Comparison of ENCODE assay signal across 13 cellular contexts in the genomic region with DNA sequence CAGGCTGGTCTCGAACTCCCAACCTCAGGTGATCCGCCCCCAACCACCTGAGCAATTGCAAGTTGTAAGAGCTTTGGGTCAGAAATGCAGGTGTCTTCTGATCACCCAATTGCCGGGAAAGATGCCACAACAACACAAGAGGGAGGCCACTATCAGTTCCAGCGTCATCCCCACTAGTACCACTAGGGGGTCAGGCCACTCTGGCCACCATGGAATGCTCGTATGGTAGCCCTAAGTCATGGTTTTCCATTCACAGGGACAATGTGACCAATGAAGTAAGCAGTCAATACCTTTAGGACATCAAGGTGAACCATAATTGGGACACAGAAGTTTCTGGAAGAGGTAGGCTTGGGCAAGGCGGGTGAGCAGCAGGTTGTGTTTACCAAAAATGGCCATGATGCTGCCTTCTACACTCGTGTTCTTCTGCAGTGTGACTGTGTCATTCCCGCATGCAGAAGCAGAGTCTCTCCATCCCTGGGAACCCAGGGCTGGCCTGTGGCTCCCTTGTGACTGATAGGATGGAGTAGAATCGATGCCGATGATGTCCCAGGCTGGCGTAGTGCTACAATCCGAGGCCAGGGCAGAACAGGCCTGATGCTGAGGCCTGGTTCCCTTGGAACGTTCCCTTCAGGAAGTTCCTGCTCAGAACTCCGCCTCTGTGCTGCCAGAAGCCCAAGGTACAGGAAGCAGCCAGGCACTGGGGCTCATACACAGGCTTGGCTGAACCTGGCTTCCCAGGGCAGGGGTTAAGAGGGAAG. TPM values are rescaled to one million over a fixed set of nuclear protein-coding genes. Genes with fewer than 3 reads are reported as not detected.
A peak's percentile ranks its signal among the peaks of the same experiment; 100 is the strongest.
DNase-seq lines count a peak whose midpoint lies in the region; ATAC-seq, FAIRE-seq and TF ChIP-seq lines count a peak whose summit lies in the region.
"Had no signal": no experiment of that assay in that cellular context is flagged by ENCODE, and none has a peak within 500 bp of the region (broad histone marks: within the 10 kb centered on the region; RNA-seq: fewer than 3 reads in every experiment).

No MANE protein-coding gene starts in this region.

- no peak for TF ChIP-seq EP300 in SK-N-SH (IDR thresholded peaks at IDR 0.05; ENCODE audit: borderline replicate concordance in 1 of 2, low read depth in 1 of 2, low read length in 1 of 2)
- no peak for TF ChIP-seq EP300 in K562 (IDR thresholded peaks at IDR 0.05; ENCODE audit: low read length)

- peaks cover 8% of the 10 kb centered on the region in 2 experiments; a peak in 2 of 4 replicates for H3K4me1 ChIP-seq in SK-N-SH (ENCODE audit: control insufficient read depth in 1 of 2, insufficient read depth in 2 of 2, low read depth in 1 of 2, low read length in 1 of 2)
- H3K4me1 ChIP-seq in K562 (replicated peaks in 1 of 2; ENCODE audit: control insufficient read depth in 2 of 2, insufficient read depth in 2 of 2, low read length in 2 of 2): peaks cover 4 to 7% of the 10 kb centered on the region in 2 experiments; a peak in 4 of 5 replicates

- no peak overlapping the region for H3K4me3 Mint-ChIP-seq in mesothelial cell of epicardium
- H3K4me3 Mint-ChIP-seq: activated B cell treated with CpG ODN at 0.5 μM for 24 hours had no signal

- no peak overlapping the region for H3K27ac Mint-ChIP-seq in mesothelial cell of epicardium
- H3K27ac Mint-ChIP-seq: activated B cell treated with CpG ODN at 0.5 μM for 24 hours had no signal

- CTCF ChIA-PET in SK-N-SH (lab: Yijun Ruan, JAX) (interaction anchor here (0.6 to 2.7 kb wide), 3 partner anchors 7 to 13 kb away, joined by 3 to 5 read pairs (median 3); no protein-coding TSS in a partner anchor), K562 (lab: Yijun Ruan, JAX; ENCODE audit: low intra/inter-chr PET ratio) (no interaction called here)

- ATAC-seq in SK-N-SH treated with all-trans-retinoic acid at 6 μM for 48 hours (no peak), K562 (peak; percentile 85), GM18520 (IDR thresholded peaks at IDR 0.05; ENCODE audit: unreplicated experiment) (no peak), GM19035 (IDR thresholded peaks at IDR 0.05; ENCODE audit: unreplicated experiment) (no peak), GM21825 (IDR thresholded peaks at IDR 0.05; ENCODE audit: unreplicated experiment) (no peak)

- no peaks in the 10 kb centered on the region for H3K27me3 Mint-ChIP-seq in mesothelial cell of epicardium (ENCODE audit: low read depth)
- H3K27me3 Mint-ChIP-seq: activated B cell treated with CpG ODN at 0.5 μM for 24 hours had no signal

- no peaks in the 10 kb centered on the region for H3K79me2 ChIP-seq in SK-N-SH (ENCODE audit: insufficient read depth)
- H3K79me2 ChIP-seq in K562 (ENCODE audit: control insufficient read depth, insufficient read depth, low read length): no peaks in the 10 kb centered on the region

- H3K9ac ChIP-seq in SK-N-SH (no peak overlapping the region), K562 (ENCODE audit: insufficient read depth in 1 of 2, low read depth in 2 of 2, low read length in 2 of 2) (no peak overlapping the region)

- no peaks in the 10 kb centered on the region for H3K9me2 ChIP-seq in SK-N-SH

- POLR2A ChIA-PET in SK-N-SH (lab: Yijun Ruan, JAX) (no interaction called here), K562 (lab: Yijun Ruan, JAX) (no interaction called here)

- no peak overlapping the region for H3K4me3 ChIP-seq in SK-N-SH (ENCODE audit: low read depth in 2 of 2, low read length in 1 of 2)
- no peak overlapping the region for H3K4me3 ChIP-seq in HFF-Myc (replicated peaks; ENCODE audit: low read depth, low read length)
- H3K4me3 ChIP-seq in K562: no peak overlapping the region
- H3K4me3 ChIP-seq: dorsolateral prefrontal cortex had no signal

- H3K27me3 ChIP-seq in SK-N-SH (ENCODE audit: insufficient read depth) (no peaks in the 10 kb centered on the region), K562 (ENCODE audit: control insufficient read depth in 2 of 2, insufficient read depth in 2 of 2, low read length in 2 of 2) (peaks cover 19 to 47% of the 10 kb centered on the region in 2 experiments)
- H3K27me3 ChIP-seq: dorsolateral prefrontal cortex had no signal

- intact Hi-C loops in K562 (cut with micrococcal nuclease): no loop called here

- no peaks in the 10 kb centered on the region for H4K20me1 ChIP-seq in SK-N-SH (ENCODE audit: insufficient read depth)
- no peaks in the 10 kb centered on the region for H4K20me1 ChIP-seq in K562 (replicated peaks; ENCODE audit: control insufficient read depth, insufficient read depth, low read length)

- H3K9me1 ChIP-seq in K562 (ENCODE audit: control insufficient read depth, insufficient read depth, low read length): no peaks in the 10 kb centered on the region

- peaks cover 10% of the 10 kb centered on the region for H3K9me3 Mint-ChIP-seq in mesothelial cell of epicardium

- H3F3A ChIP-seq in SK-N-SH (replicated peaks; ENCODE audit: insufficient read depth): peaks cover 15% of the 10 kb centered on the region

- H3K4me2 ChIP-seq in SK-N-SH (no peak overlapping the region), K562 (ENCODE audit: insufficient read depth, low read length) (no peak overlapping the region)

- TF ChIP-seq POLR2A in K562 (conservative IDR thresholded peaks at IDR 0.05): no peak

- H3K36me3 ChIP-seq in SK-N-SH (replicated peaks in 1 of 2; ENCODE audit: control insufficient read depth in 1 of 2, insufficient read depth in 2 of 2, low read length in 1 of 2) (no peaks in the 10 kb centered on the region), K562 (ENCODE audit: control insufficient read depth, insufficient read depth, low read length) (no peaks in the 10 kb centered on the region)

- in situ Hi-C loops in K562 (cut with MboI): no loop called here

- TF ChIP-seq CTCF in SK-N-SH (IDR thresholded peaks at IDR 0.05) (peak; percentile 54), HFF-Myc (IDR thresholded peaks at IDR 0.05; ENCODE audit: low read depth, low read length, missing control alignments) (peak; percentile 57), K562 (IDR thresholded peaks at IDR 0.05 in 2 of 3, conservative IDR thresholded peaks at IDR 0.05 in 1 of 3; ENCODE audit: insufficient read depth in 2 of 3, low read depth in 1 of 3, low read length in 3 of 3) (peak; percentile 55 to 73 (median 61)), mesothelial cell of epicardium (IDR thresholded peaks at IDR 0.05; ENCODE audit: unreplicated experiment) (peak; percentile 41)

- peak; percentile 15 for FAIRE-seq in K562 (lab: Jason Lieb, UNC)

- H2AFZ ChIP-seq in SK-N-SH (ENCODE audit: low read depth) (no peak overlapping the region), K562 (ENCODE audit: low read depth, low read length) (0 out of 2 replicates have a peak overlapping the region, but pooled peaks have one; percentile 32)

- H3K9me3 ChIP-seq in SK-N-SH: no peaks in the 10 kb centered on the region
- peaks cover 5% of the 10 kb centered on the region; the same call in 1 of the 2 replicates for H3K9me3 ChIP-seq in K562 (replicated peaks; ENCODE audit: control insufficient read depth, insufficient read depth, low read depth, low read length)

- H3K4me1 Mint-ChIP-seq in mesothelial cell of epicardium: peaks cover 14% of the 10 kb centered on the region

- WGBS in SK-N-SH (ENCODE audit: low lambda C conversion rate): 93% methylated on average over 10 of the region's 14 CpGs
- WGBS in K562 (ENCODE audit: insufficient coverage, low coverage, missing lambda C conversion rate): 43% methylated on average over 14 of the region's 14 CpGs

- DNase-seq in SK-N-SH (no peak), HFF-Myc (ENCODE audit: extremely low read depth, low read depth) (no peak), K562 (ENCODE audit: extremely low read depth in 1 of 4, low spot score in 3 of 4) (peak; percentile 54 to 73 (median 64)), mesothelial cell of epicardium (ENCODE audit: low spot score in 2 of 2, unreplicated experiment in 2 of 2) (no peak)
- DNase-seq: activated B cell treated with CpG ODN at 0.5 μM for 24 hours, activated gamma-delta T cell treated with Interleukin-2 at 50 U/mL for 16 hours, NCI-H2081 treated with DMSO at 0.1 percent for 48 hours, RPMI8226 had no signal

- no TSS peak for BruUV-seq in K562 (replicated peaks; lab: Mats Ljungman, UMichigan)

- H3K36me3 Mint-ChIP-seq in mesothelial cell of epicardium: peaks cover 8% of the 10 kb centered on the region

- no peak for TF ChIP-seq RAD21 in SK-N-SH (IDR thresholded peaks at IDR 0.05; ENCODE audit: low read length)
- peak in 1 of 2 experiments; percentile 58; a peak in 2 of 4 replicates for TF ChIP-seq RAD21 in K562 (CRISPR knock-in tag; conservative IDR thresholded peaks at IDR 0.05 in 1 of 2, IDR thresholded peaks at IDR 0.05 in 1 of 2)

- no peak overlapping the region for H3K27ac ChIP-seq in SK-N-SH (ENCODE audit: low read depth in 2 of 2, low read length in 1 of 2)
- H3K27ac ChIP-seq in K562 (ENCODE audit: extremely low read depth, low read depth, low read length): no peak overlapping the region
- H3K27ac ChIP-seq: dorsolateral prefrontal cortex had no signal

TF ChIP-seq in SK-N-SH, 30 proteins besides CTCF, POLR2A, EP300 and RAD21 (continues in another document):
- TF ChIP-seq CHD2 (IDR thresholded peaks at IDR 0.05; ENCODE audit: low read length, partially characterized antibody): no peak

TF ChIP-seq in SK-N-SH treated with all-trans-retinoic acid at 6 μM for 48 hours, 23 proteins besides CTCF, POLR2A, EP300 and RAD21 (continues in another document):
- TF ChIP-seq TOX (CRISPR knock-in tag; IDR thresholded peaks at IDR 0.05; ENCODE audit: borderline replicate concordance): no peak

RNA-seq across cellular contexts. Expression of a gene that starts 42.2 kb away (rescaled TPM):
- polyA plus RNA-seq in SK-N-SH (2012; rRNA removed): 1.8 and 1.9 TPM in 2 replicates
- 1.2 and 1.7 TPM in 2 replicates for polyA plus RNA-seq in SK-N-SH (2012; cell fraction: cytosol; rRNA removed)
- polyA plus RNA-seq in SK-N-SH (2012; cell fraction: nucleus; rRNA removed): 4.3 and 7.0 TPM in 2 replicates
- 1.3 and 1.7 TPM in 2 replicates for total RNA-seq in K562 (2011; cell fraction: chromatin; rRNA removed; ENCODE audit: low replicate concordance)
- 1.5 and 1.6 TPM in 2 replicates for total RNA-seq in K562 (2011; cell fraction: nucleolus; rRNA removed)
- 1.5 and 1.7 TPM in 2 replicates for total RNA-seq in K562 (2011; cell fraction: nucleoplasm; rRNA removed)
- 0.45 and 0.53 TPM in 2 replicates for total RNA-seq in K562 (2014; rRNA removed)
- total RNA-seq in K562 (2014; rRNA removed; fragmentation: Illumina TruSeq; extraction: Trizol): 0.38 and 0.40 TPM in 2 replicates
- total RNA-seq in K562 (2015; rRNA removed; fragmentation: Illumina TruSeq; extraction: Trizol): 1.5 TPM in 2 replicates
- 1.3 and 1.7 TPM in 2 replicates for total RNA-seq in K562 (2021)
- 0.08 and 0.17 TPM in 2 replicates for polyA plus RNA-seq in K562 (2011; rRNA removed)
- polyA plus RNA-seq in K562 (2011; cell fraction: cytosol; rRNA removed): 0.15 and 0.21 TPM in 2 replicates
- polyA plus RNA-seq in K562 (2011; cell fraction: nucleus; rRNA removed): 0.24 and 0.44 TPM in 2 replicates
- 1.5 and 3.9 TPM in 2 replicates for polyA plus RNA-seq in K562 (2012)
- polyA plus RNA-seq in K562 (2014; fragmentation: Illumina TruSeq; extraction: Trizol): 0.43 and 0.54 TPM in 2 replicates
- polyA plus RNA-seq in K562 (2014; fragmentation: Nextera tagmentation; extraction: Ambion mirVana): under 1 TPM; 0.10 to 0.17 TPM
- polyA plus RNA-seq in K562 (2014; rRNA removed): 0.16 and 0.33 TPM in 2 replicates
- polyA minus RNA-seq in K562 (2011; rRNA and poly(A)+ RNA removed): 0.36 and 0.67 TPM in 2 replicates
- polyA minus RNA-seq in K562 (2011; cell fraction: cytosol; rRNA and poly(A)+ RNA removed): 0.36 and 1.2 TPM in 2 replicates
- 0.78 and 0.81 TPM in 2 replicates for polyA minus RNA-seq in K562 (2011; cell fraction: nucleus; rRNA and poly(A)+ RNA removed)
- total RNA-seq in mesothelial cell of epicardium: 3.2 to 3.8 TPM (median 3.5 TPM) in 3 replicates

Comparison
In these comparisons a context has a peak if more than half of its experiments do, and no peak if none do; other contexts are left out.
1. DNase-seq: peak in K562 (4 of 4); none in SK-N-SH (single experiment), HFF-Myc (single experiment) and mesothelial cell of epicardium (0 of 2).
2. Peak in every context shown above with its lines, with median percentiles within 50 percentile points of each other: CTCF ChIP-seq.